Comparison of ENCODE assay signal across 23 cellular contexts in the genomic region with DNA sequence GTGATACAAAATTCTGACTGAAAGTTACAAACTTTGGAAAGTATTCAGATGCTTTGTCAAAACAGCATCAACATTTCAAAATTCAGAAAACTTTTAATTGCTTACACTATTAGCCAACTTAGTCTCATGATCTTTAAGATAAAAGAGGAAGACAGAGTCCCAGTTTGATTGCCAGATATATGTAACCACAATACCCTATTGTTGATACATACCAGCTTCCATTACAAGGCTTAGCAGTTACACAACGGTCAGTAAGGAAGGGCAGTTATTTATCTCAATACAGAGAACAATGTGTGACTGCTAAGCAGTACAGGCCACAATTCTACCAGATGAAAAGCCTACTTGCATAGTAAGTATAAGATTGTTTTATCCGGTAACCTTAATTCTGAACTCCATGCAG.
"Had no signal": no experiment of that assay in that cellular context is flagged by ENCODE, and none has a peak within 500 bp of the region (broad histone marks: within the 10 kb centered on the region; RNA-seq: fewer than 3 reads in every experiment).

No MANE protein-coding gene starts in this region.

- H3K4me3 ChIP-seq: esophagus muscularis mucosa, lower lobe of right lung, right atrium auricular region, stomach, thyroid gland, upper lobe of left lung, vagina had no signal

- ATAC-seq: left lobe of liver; lower lobe of right lung; natural killer cell treated with Interleukin-12 subunit alpha and Interleukin-12 subunit beta and Interleukin-15 and Interleukin-18, amount 100 ng/mL, for 72 hours; stimulated activated naive B cell treated with anti-CD40 and anti-IgM and Interleukin-4, amounts not matched to agents 10 μg/mL and 1 μg/mL and 100 μg/mL, for 72 hours had no signal

- H3K36me3 ChIP-seq: esophagus muscularis mucosa, lower lobe of right lung, right atrium auricular region, stomach, thyroid gland, upper lobe of left lung, vagina had no signal

- H3K36me3 Mint-ChIP-seq: activated naive CD4-positive, alpha-beta T cell treated with anti-CD3 and anti-CD28 coated beads, Interleukin-2, amount 10 ng/mL, durations not matched to agents 7 days and 5 days; activated naive CD8-positive, alpha-beta T cell treated with anti-CD3 and anti-CD28 coated beads, Interleukin-2, amount 10 ng/mL, durations not matched to agents 7 days and 5 days; natural killer cell treated with Interleukin-12 subunit alpha and Interleukin-12 subunit beta and Interleukin-15 and Interleukin-18, amount 100 ng/mL, for 72 hours; stimulated activated naive B cell treated with anti-CD40 and anti-IgM and Interleukin-4, amounts not matched to agents 10 μg/mL and 1 μg/mL and 100 μg/mL, for 72 hours had no signal

- H3K27ac Mint-ChIP-seq: activated naive CD4-positive, alpha-beta T cell treated with anti-CD3 and anti-CD28 coated beads, Interleukin-2, amount 10 ng/mL, durations not matched to agents 7 days and 5 days; activated naive CD8-positive, alpha-beta T cell treated with anti-CD3 and anti-CD28 coated beads, Interleukin-2, amount 10 ng/mL, durations not matched to agents 7 days and 5 days; activated T-helper 1 cell treated with anti-CD3 and anti-CD28 coated beads, Interleukin-12 subunit alpha, Interleukin-12 subunit beta, Interleukin-2, Interleukin-4 antibody, amounts not matched to agents 30 ng/mL and 10 ng/mL and 1 ng/mL, durations not matched to agents 14 hours and 24 hours and 36 hours; dendritic cell treated with granulocyte-macrophage colony-stimulating factor and Interleukin-4, amounts not matched to agents 40 ng/mL and 50 ng/mL, for 4 days; natural killer cell treated with Interleukin-12 subunit alpha and Interleukin-12 subunit beta and Interleukin-15 and Interleukin-18, amount 100 ng/mL, for 72 hours; stimulated activated naive B cell treated with anti-CD40 and anti-IgM and Interleukin-4, amounts not matched to agents 10 μg/mL and 1 μg/mL and 100 μg/mL, for 72 hours had no signal

- H3K9me3 ChIP-seq: lower lobe of right lung, thyroid gland, vagina had no signal

- H3K27me3 Mint-ChIP-seq: activated naive CD4-positive, alpha-beta T cell treated with anti-CD3 and anti-CD28 coated beads, Interleukin-2, amount 10 ng/mL, durations not matched to agents 7 days and 5 days; activated naive CD8-positive, alpha-beta T cell treated with anti-CD3 and anti-CD28 coated beads, Interleukin-2, amount 10 ng/mL, durations not matched to agents 7 days and 5 days; dendritic cell treated with granulocyte-macrophage colony-stimulating factor and Interleukin-4, amounts not matched to agents 40 ng/mL and 50 ng/mL, for 4 days; natural killer cell treated with Interleukin-12 subunit alpha and Interleukin-12 subunit beta and Interleukin-15 and Interleukin-18, amount 100 ng/mL, for 72 hours; stimulated activated naive B cell treated with anti-CD40 and anti-IgM and Interleukin-4, amounts not matched to agents 10 μg/mL and 1 μg/mL and 100 μg/mL, for 72 hours had no signal

- H3K9me3 Mint-ChIP-seq: activated naive CD8-positive, alpha-beta T cell treated with anti-CD3 and anti-CD28 coated beads, Interleukin-2, amount 10 ng/mL, durations not matched to agents 7 days and 5 days had no signal

- H3K4me3 Mint-ChIP-seq: activated naive CD4-positive, alpha-beta T cell treated with anti-CD3 and anti-CD28 coated beads, Interleukin-2, amount 10 ng/mL, durations not matched to agents 7 days and 5 days; activated naive CD8-positive, alpha-beta T cell treated with anti-CD3 and anti-CD28 coated beads, Interleukin-2, amount 10 ng/mL, durations not matched to agents 7 days and 5 days; activated T-helper 1 cell treated with anti-CD3 and anti-CD28 coated beads, Interleukin-12 subunit alpha, Interleukin-12 subunit beta, Interleukin-2, Interleukin-4 antibody, amounts not matched to agents 30 ng/mL and 10 ng/mL and 1 ng/mL, durations not matched to agents 14 hours and 24 hours and 36 hours; dendritic cell treated with granulocyte-macrophage colony-stimulating factor and Interleukin-4, amounts not matched to agents 40 ng/mL and 50 ng/mL, for 4 days; natural killer cell treated with Interleukin-12 subunit alpha and Interleukin-12 subunit beta and Interleukin-15 and Interleukin-18, amount 100 ng/mL, for 72 hours; stimulated activated naive B cell treated with anti-CD40 and anti-IgM and Interleukin-4, amounts not matched to agents 10 μg/mL and 1 μg/mL and 100 μg/mL, for 72 hours had no signal

- H3K4me1 ChIP-seq: esophagus muscularis mucosa, lower lobe of right lung, right atrium auricular region, stomach, thyroid gland, upper lobe of left lung, vagina had no signal

- H3K27me3 ChIP-seq: esophagus muscularis mucosa, right atrium auricular region, stomach, thyroid gland, upper lobe of left lung, vagina had no signal

- DNase-seq: activated CD4-positive, alpha-beta T cell treated with anti-CD3 and anti-CD28 coated beads for 4 hours; activated CD4-positive, alpha-beta T cell treated with anti-CD3 and anti-CD28 coated beads, Interleukin-2, amount 50 U/mL, for 4 hours; activated effector memory CD4-positive, alpha-beta T cell treated with anti-CD3 and anti-CD28 coated beads, Interleukin-2, amount 50 U/mL, for 16 hours; activated naive CD4-positive, alpha-beta T cell treated with anti-CD3 and anti-CD28 coated beads, Interleukin-2, amount 10 ng/mL, durations not matched to agents 7 days and 5 days; activated naive CD8-positive, alpha-beta T cell treated with anti-CD3 and anti-CD28 coated beads, Interleukin-2, amount 10 ng/mL, durations not matched to agents 7 days and 5 days; amygdala; caudate nucleus; kidney glomerular epithelial cell; lower lobe of right lung; mesendoderm; stimulated activated CD4-positive, alpha-beta T cell treated with anti-CD3 and anti-CD28 coated beads, Interleukin-15, amount 100 ng/mL, for 24 hours; stimulated activated CD4-positive, alpha-beta T cell treated with anti-CD3 and anti-CD28 coated beads, Interleukin-2, amount 100 ng/mL, for 24 hours; stimulated activated naive B cell treated with anti-CD40 and anti-IgM and Interleukin-4, amounts not matched to agents 10 μg/mL and 1 μg/mL and 100 μg/mL, for 72 hours; stomach; thyroid gland; upper lobe of left lung had no signal

- H3K27ac ChIP-seq: esophagus muscularis mucosa, lower lobe of right lung, right atrium auricular region, stomach, thyroid gland, upper lobe of left lung, vagina had no signal

- H3K4me1 Mint-ChIP-seq: activated naive CD4-positive, alpha-beta T cell treated with anti-CD3 and anti-CD28 coated beads, Interleukin-2, amount 10 ng/mL, durations not matched to agents 7 days and 5 days; activated naive CD8-positive, alpha-beta T cell treated with anti-CD3 and anti-CD28 coated beads, Interleukin-2, amount 10 ng/mL, durations not matched to agents 7 days and 5 days; stimulated activated naive B cell treated with anti-CD40 and anti-IgM and Interleukin-4, amounts not matched to agents 10 μg/mL and 1 μg/mL and 100 μg/mL, for 72 hours had no signal
